In genomic region chr18:76398899-76399612, GRCh38 we compare ENCODE assay signal across 8 cellular contexts.
DNase-seq lines count a peak whose midpoint lies in the region; ATAC-seq and TF ChIP-seq lines count a peak whose summit lies in the region.

No MANE protein-coding gene starts in this region.

- no peak for TF ChIP-seq POLR2A in uterus (IDR thresholded peaks at IDR 0.05)

- no peak overlapping the region for H3K4me3 Mint-ChIP-seq in progenitor cell of endocrine pancreas (ENCODE audit: low read depth)

- peaks cover 4% of the 10 kb centered on the region for H3K36me3 Mint-ChIP-seq in progenitor cell of endocrine pancreas (ENCODE audit: insufficient read depth)

- no peak overlapping the region for H3K4me3 ChIP-seq in uterus

- ATAC-seq in HG02571 (IDR thresholded peaks at IDR 0.05; ENCODE audit: unreplicated experiment) = peak; percentile 88

- intact Hi-C loops in head of caudate nucleus (cut with DNase I) (loop anchor here (5.0 kb wide), 1 partner anchor 308 kb away; no protein-coding TSS in a partner anchor), uterus (cut with DNase I; ENCODE audit: low total_unique reads) (loop anchor here (5.0 kb wide), 1 partner anchor 308 kb away; no protein-coding TSS in a partner anchor)

- no peaks in the 10 kb centered on the region for H3K9me3 ChIP-seq in uterus

- peak overlapping the region; percentile 64 for H3K27ac Mint-ChIP-seq in progenitor cell of endocrine pancreas

- no peaks in the 10 kb centered on the region for H3K27me3 Mint-ChIP-seq in progenitor cell of endocrine pancreas

- no peaks in the 10 kb centered on the region for H3K36me3 ChIP-seq in uterus

- H3K4me1 ChIP-seq in uterus = peaks cover 0 to 10% of the 10 kb centered on the region in 2 donors

- H3K4me1 Mint-ChIP-seq in progenitor cell of endocrine pancreas (ENCODE audit: low read depth) = peaks cover 11% of the 10 kb centered on the region

- DNase-seq in NAMALWA (ENCODE audit: low spot score) = peak; percentile 78
- peak; percentile 50 for DNase-seq in SKM-1 (lab: John Stamatoyannopoulos, UW; ENCODE audit: unreplicated experiment)
- peak; percentile 77 for DNase-seq in activated naive CD4-positive, alpha-beta T cell treated with anti-CD3 and anti-CD28 coated beads, Interleukin-2, amount 50 U/mL, for 16 hours
- DNase-seq in head of caudate nucleus = peak; percentile 70 to 96 (median 92)
- DNase-seq in progenitor cell of endocrine pancreas (ENCODE audit: low spot score, unreplicated experiment) = peak; percentile 63
- peak; percentile 92 for DNase-seq in uterus

- H3K9me3 Mint-ChIP-seq in progenitor cell of endocrine pancreas (ENCODE audit: low read depth) = no peaks in the 10 kb centered on the region

- H3K27me3 ChIP-seq in uterus = no peaks in the 10 kb centered on the region

- peak overlapping the region; percentile 80 to 85 for H3K27ac ChIP-seq in uterus

- TF ChIP-seq CTCF in GM12873 (IDR thresholded peaks at IDR 0.05; ENCODE audit: insufficient read depth, low read depth, low read length, missing control alignments) = peak; percentile 99
- TF ChIP-seq CTCF in progenitor cell of endocrine pancreas (IDR thresholded peaks at IDR 0.05; ENCODE audit: unreplicated experiment) = peak; percentile 98
- peak; percentile 91 to 96 (median 94) for TF ChIP-seq CTCF in uterus (IDR thresholded peaks at IDR 0.05)
